Comparison of ENCODE assay signal across 15 cellular contexts in the genomic region with DNA sequence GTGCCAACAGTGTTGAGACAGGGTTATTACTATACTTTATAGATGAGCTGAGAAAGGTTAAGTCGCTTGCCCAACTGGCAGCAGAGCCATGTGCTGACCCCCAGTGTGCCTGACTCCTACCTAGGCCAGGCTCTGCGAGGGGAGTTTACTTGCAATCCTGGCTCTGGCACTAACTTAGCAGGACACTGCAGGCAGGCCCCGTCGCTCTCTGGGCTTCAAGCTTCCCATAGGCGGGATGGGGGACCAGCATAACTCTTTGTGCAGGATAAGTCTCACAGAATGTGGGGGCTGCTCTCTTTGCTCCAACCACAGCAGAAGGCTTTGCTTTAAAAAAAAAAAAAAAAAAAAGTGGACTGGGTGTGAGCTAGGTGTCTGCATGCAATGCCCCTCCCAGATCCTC.
"Had no signal": no experiment of that assay in that cellular context is flagged by ENCODE, and none has a peak within 500 bp of the region (broad histone marks: within the 10 kb centered on the region; RNA-seq: fewer than 3 reads in every experiment).

No MANE protein-coding gene starts in this region.

- H3K4me2 ChIP-seq: hepatocyte had no signal

- H3K27ac ChIP-seq: hepatocyte, psoas muscle had no signal

- H3K9me3 ChIP-seq: gastroesophageal sphincter, psoas muscle had no signal

- H3K4me3 ChIP-seq: gastroesophageal sphincter, hepatocyte, psoas muscle had no signal

- H3K27me3 ChIP-seq: gastroesophageal sphincter, hepatocyte had no signal

- H2AFZ ChIP-seq: hepatocyte had no signal

- DNase-seq: activated CD4-positive, alpha-beta T cell treated with anti-CD3 and anti-CD28 coated beads, Interleukin-2, amount 10 ng/mL, durations not matched to agents 24 days and 14 days; activated CD4-positive, CD25-positive, alpha-beta regulatory T cell; activated CD8-positive, alpha-beta memory T cell treated with anti-CD3 and anti-CD28 coated beads for 24 hours; activated gamma-delta T cell treated with Interleukin-2 at 50 U/mL for 16 hours; activated naive CD8-positive, alpha-beta T cell treated with anti-CD3 and anti-CD28 coated beads for 36 hours; amygdala; islet precursor cell; mesendoderm; psoas muscle; stimulated activated CD4-positive, alpha-beta T cell treated with anti-CD3 and anti-CD28 coated beads, Interleukin-12 subunit alpha, Interleukin-12 subunit beta, amount 100 ng/mL, for 4 hours; stimulated activated CD4-positive, alpha-beta T cell treated with anti-CD3 and anti-CD28 coated beads, Interleukin-2, amount 100 ng/mL, for 24 hours; T-helper 17 cell had no signal

- H3K36me3 ChIP-seq: gastroesophageal sphincter had no signal

- H3K79me2 ChIP-seq: hepatocyte had no signal

- ATAC-seq: gastroesophageal sphincter; stimulated activated effector memory CD8-positive, alpha-beta T cell treated with anti-CD3 and anti-CD28 coated beads, Interleukin-12 subunit alpha, Interleukin-12 subunit beta, amount 100 ng/mL, for 72 hours; T-helper 17 cell had no signal
